Comparison of ENCODE assay signal across 11 cellular contexts in the genomic region with DNA sequence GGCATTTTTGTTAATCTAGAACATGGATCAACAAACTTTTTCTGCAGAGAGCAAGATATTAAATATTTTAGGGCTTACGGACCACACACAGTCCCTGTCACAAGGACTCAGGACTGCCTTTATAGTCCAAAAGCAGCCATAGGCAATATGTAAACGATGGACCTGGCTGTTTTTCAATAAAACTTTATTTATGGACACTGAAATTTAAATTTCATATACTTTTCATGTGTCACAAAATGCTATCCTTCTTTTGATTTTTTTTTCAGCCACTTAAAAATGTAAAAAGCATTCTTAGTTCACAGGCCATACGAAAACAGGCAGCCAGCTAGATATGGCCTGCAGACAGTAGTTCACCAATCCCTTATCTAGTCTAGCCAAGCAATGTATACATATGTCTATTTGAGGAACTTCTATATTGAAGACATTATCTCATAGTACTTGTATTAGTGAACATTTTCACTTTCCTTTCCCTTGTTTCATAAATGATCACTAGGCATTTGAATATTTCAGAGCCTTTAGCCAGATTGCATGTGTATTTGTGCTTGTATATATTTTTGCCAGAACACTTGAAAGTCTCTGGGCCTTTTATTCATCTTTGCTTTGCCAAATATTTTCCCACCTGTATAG.
DNase-seq lines count a peak whose midpoint lies in the region; ATAC-seq and TF ChIP-seq lines count a peak whose summit lies in the region.
"Had no signal": no experiment of that assay in that cellular context is flagged by ENCODE, and none has a peak within 500 bp of the region (broad histone marks: within the 10 kb centered on the region; RNA-seq: fewer than 3 reads in every experiment).

No MANE protein-coding gene starts in this region.

- peak; percentile 96 for ATAC-seq in GM19397 (IDR thresholded peaks at IDR 0.05; ENCODE audit: unreplicated experiment)
- peak; percentile 99 for ATAC-seq in HG02840 (IDR thresholded peaks at IDR 0.05; ENCODE audit: low FRiP score, unreplicated experiment)
- peak; percentile 99 for ATAC-seq in HG03469 (IDR thresholded peaks at IDR 0.05; ENCODE audit: unreplicated experiment)
- ATAC-seq in esophagus mucosa, result no peak
- ATAC-seq: stimulated activated memory B cell treated with anti-CD40 and anti-IgM and Interleukin-4, amounts not matched to agents 10 μg/mL and 1 μg/mL and 100 μg/mL, for 72 hours had no signal

- TF ChIP-seq CTCF in GM13976 (IDR thresholded peaks at IDR 0.05; ENCODE audit: borderline replicate concordance, control extremely low read depth, extremely low read depth, insufficient read depth, missing control alignments), result no peak

- in situ Hi-C loops in GM13976 (cut with MboI; ENCODE audit: low sequenced_read_pairs, unreplicated experiment), result no loop called here

- peak; percentile 50 for DNase-seq in GM13976 (ENCODE audit: low spot score)
- DNase-seq in stimulated activated CD4-positive, alpha-beta T cell treated with anti-CD3 and anti-CD28 coated beads, Interleukin-15, amount 100 ng/mL, for 24 hours, result no peak
- DNase-seq in NCI-H524 treated with DMSO at 0.1 percent for 48 hours (lab: John Stamatoyannopoulos, UW), result no peak
- no peak for DNase-seq in SIG-M5 (lab: John Stamatoyannopoulos, UW)
- DNase-seq: activated T-cell treated with anti-CD3 and anti-CD28 coated beads, Interleukin-2, amount 50 U/mL, for 24 hours; NCI-H1436 treated with DMSO at 0.1 percent for 48 hours had no signal
